28 cellular contexts compared by ENCODE assay signal in the genomic region with DNA sequence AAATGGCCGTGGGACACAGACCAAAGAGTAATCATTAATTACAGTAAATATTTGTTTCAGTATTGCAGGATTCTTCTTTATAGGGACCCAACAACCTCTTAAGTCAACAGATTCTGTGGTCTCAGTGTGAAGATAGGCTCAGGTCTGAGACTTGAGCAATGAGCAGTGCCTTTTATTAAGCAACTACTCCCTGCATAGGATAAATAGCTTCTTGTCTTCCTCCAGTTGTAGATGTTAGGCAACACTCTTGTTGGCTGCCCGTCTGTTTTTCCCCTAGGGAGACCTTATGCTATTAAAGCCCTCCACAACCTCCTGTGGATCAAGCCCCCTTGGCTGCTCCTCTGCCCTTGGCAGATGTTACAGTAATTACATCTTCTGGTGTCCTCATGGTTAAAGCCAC. TPM values are rescaled to one million over a fixed set of nuclear protein-coding genes. Genes with fewer than 3 reads are reported as not detected.
A peak's percentile ranks its signal among the peaks of the same experiment; 100 is the strongest.
DNase-seq lines count a peak whose midpoint lies in the region; ATAC-seq, FAIRE-seq and TF ChIP-seq lines count a peak whose summit lies in the region.
"Had no signal": no experiment of that assay in that cellular context is flagged by ENCODE, and none has a peak within 500 bp of the region (broad histone marks: within the 10 kb centered on the region; RNA-seq: fewer than 3 reads in every experiment).

No MANE protein-coding gene starts in this region.

- no peak for ATAC-seq in pancreas
- ATAC-seq in GM18498 (IDR thresholded peaks at IDR 0.05; ENCODE audit: unreplicated experiment) = no peak
- ATAC-seq: HCT116, lower lobe of right lung, Right ventricle myocardium inferior had no signal

- no peak overlapping the region for H3K27ac ChIP-seq in pancreas
- H3K27ac ChIP-seq: 22Rv1, lower lobe of right lung, transverse colon had no signal

- peak; percentile 59 for DNase-seq in DMS 273 (lab: John Stamatoyannopoulos, UW; ENCODE audit: unreplicated experiment)
- DNase-seq in DMS 273 treated with DMSO at 0.1 percent for 48 hours (lab: John Stamatoyannopoulos, UW) = no peak
- peak; percentile 86 for DNase-seq in NCI-H524 treated with DMSO at 0.1 percent for 48 hours (lab: John Stamatoyannopoulos, UW)
- DNase-seq in amniotic epithelial cell (ENCODE audit: low read depth) = peak; percentile 75
- peak; percentile 11 for DNase-seq in renal cortical epithelial cell (ENCODE audit: low read depth)
- DNase-seq in pancreas = no peak
- no peak for DNase-seq in pons (ENCODE audit: low spot score)
- DNase-seq: activated CD4-positive, alpha-beta memory T cell treated with anti-CD3 and anti-CD28 coated beads, Interleukin-2, amount 10 ng/mL, durations not matched to agents 7 days and 5 days; activated effector memory CD4-positive, alpha-beta T cell treated with Interleukin-2 at 50 U/mL for 16 hours; activated naive CD8-positive, alpha-beta T cell treated with anti-CD3 and anti-CD28 coated beads for 36 hours; CD8-positive, alpha-beta memory T cell; DMS53; KG1; lower lobe of right lung; NCI-H1092; NCI-H2081; NCI-H510A; posterior cingulate gyrus; stimulated activated CD8-positive, alpha-beta memory T cell treated with anti-CD3 and anti-CD28 coated beads, Interleukin-4, amount 100 ng/mL, for 48 hours; T-helper 1 cell; transverse colon had no signal

- no peak overlapping the region for H3K4me3 ChIP-seq in pancreas
- H3K4me3 ChIP-seq: lower lobe of right lung, transverse colon had no signal

- H3K36me3 ChIP-seq in pancreas = no peaks in the 10 kb centered on the region
- H3K36me3 ChIP-seq: lower lobe of right lung, transverse colon had no signal

- intact Hi-C loops in pancreas (cut with DNase I) = no loop called here

- H3K9me3 ChIP-seq in pancreas = no peaks in the 10 kb centered on the region
- H3K9me3 ChIP-seq: lower lobe of right lung, transverse colon had no signal

- H3K27me3 ChIP-seq in pancreas = no peaks in the 10 kb centered on the region
- H3K27me3 ChIP-seq: transverse colon had no signal

- no peak for TF ChIP-seq CTCF in pancreas (IDR thresholded peaks at IDR 0.05)

- FAIRE-seq in pancreas (lab: Jason Lieb, UNC) = no peak
- FAIRE-seq: G401.6 had no signal

- H3K4me1 ChIP-seq in pancreas = peaks cover 15 to 23% (median 22%) of the 10 kb centered on the region in 3 donors

- WGBS in pancreas, 2 donors = 69 to 71% methylated on average over 2 of the region's 2 CpGs

RNA-seq across cellular contexts. Expression of gene OMA1, which starts 1.9 kb away (rescaled TPM):
- total RNA-seq in renal cortical epithelial cell = 19.8 and 29.2 TPM in 2 replicates
- total RNA-seq in pancreas = 10 to 100 TPM; 12.4 to 28.5 (median 14.8) TPM
- polyA plus RNA-seq in pancreas = 10 to 100 TPM in 1 of 2 donors, 1 to 10 TPM in 1; 8.9 to 14.7 TPM

RNA-seq across cellular contexts. Expression of gene TACSTD2, which starts 28.7 kb away (rescaled TPM):
- 122 and 129 TPM in 2 replicates for total RNA-seq in renal cortical epithelial cell
- total RNA-seq in pancreas = 100 to 1,000 TPM in 2 of 6 donors, 10 to 100 TPM in 4; 33.6 to 170 (median 50.5) TPM
- 100 to 1,000 TPM in 1 of 2 donors, 10 to 100 TPM in 1; 41.2 to 132 TPM for polyA plus RNA-seq in pancreas
- total RNA-seq: activated CD4-positive, alpha-beta memory T cell treated with anti-CD3 and anti-CD28 coated beads, Interleukin-2, amount 10 ng/mL, durations not matched to agents 7 days and 5 days; CD8-positive, alpha-beta memory T cell; OCI-LY7 had no signal
- polyA plus RNA-seq: CD8-positive, alpha-beta memory T cell; neural cell had no signal

Comparison
In these comparisons a context has a peak if more than half of its experiments do, and no peak if none do; other contexts are left out.
1. DNase-seq: peak in DMS 273 (single experiment), NCI-H524 treated with DMSO at 0.1 percent for 48 hours (single experiment), amniotic epithelial cell (single experiment) and renal cortical epithelial cell (single experiment); none in DMS 273 treated with DMSO at 0.1 percent for 48 hours (single experiment), pancreas (0 of 6) and pons (single experiment).